9 cellular contexts compared by ENCODE assay signal in the genomic region with DNA sequence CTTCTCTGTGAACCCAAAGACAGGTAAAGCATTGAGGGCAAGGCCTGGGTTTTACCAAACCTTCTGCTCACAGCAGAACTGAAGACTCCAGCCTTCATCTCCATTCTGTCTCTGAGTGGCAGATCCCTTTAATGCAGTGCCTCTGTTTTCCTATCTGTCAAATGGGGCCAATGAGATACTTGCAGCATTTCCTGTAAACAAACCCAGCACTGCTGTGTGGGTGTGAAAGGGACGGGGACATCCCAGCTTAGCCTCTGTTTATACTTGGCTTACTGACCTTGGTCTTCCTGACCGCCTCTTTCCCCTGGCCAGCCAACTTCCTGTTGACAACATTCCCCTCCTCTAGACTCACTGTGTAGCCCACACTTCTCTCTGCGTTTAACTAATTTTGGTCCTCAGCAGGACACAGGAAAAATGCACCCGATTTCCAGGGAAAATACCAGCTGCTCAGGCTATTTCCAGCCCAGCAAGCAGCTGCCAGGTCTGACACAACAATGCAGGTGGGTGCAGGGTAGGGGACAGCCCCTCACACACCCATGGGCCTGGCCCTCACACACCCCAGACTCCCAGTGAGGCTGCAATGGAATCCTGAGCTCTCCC.
A peak's percentile ranks its signal among the peaks of the same experiment; 100 is the strongest.
DNase-seq lines count a peak whose midpoint lies in the region; ATAC-seq and TF ChIP-seq lines count a peak whose summit lies in the region.
"Had no signal": no experiment of that assay in that cellular context is flagged by ENCODE, and none has a peak within 500 bp of the region (broad histone marks: within the 10 kb centered on the region; RNA-seq: fewer than 3 reads in every experiment).

No MANE protein-coding gene starts in this region.

- DNase-seq in BJ (ENCODE audit: low read depth) (peak; percentile 71), NCI-H1694 treated with DMSO at 0.1 percent for 48 hours (lab: John Stamatoyannopoulos, UW) (peak; percentile 5), endodermal cell (peak; percentile 60), GF-D8 (lab: John Stamatoyannopoulos, UW) (no peak), ureter (ENCODE audit: low spot score) (no peak)
- DNase-seq: NCI-H1048 had no signal

- CTCF ChIA-PET in BJ (lab: Yijun Ruan, JAX) = interaction anchor here (0.8 to 1.6 kb wide), 6 partner anchors 11 to 187 kb away, joined by 3 to 4 read pairs (median 3); a partner anchor contains a TSS

- H3K4me1 Mint-ChIP-seq in endodermal cell (peaks cover 4% of the 10 kb centered on the region), nephron (peaks cover 37% of the 10 kb centered on the region)

- TF ChIP-seq CTCF in BJ (IDR thresholded peaks at IDR 0.05; ENCODE audit: insufficient read depth, low read depth, low read length) (no peak), endodermal cell (conservative IDR thresholded peaks at IDR 0.05) (no peak), nephron (IDR thresholded peaks at IDR 0.05; ENCODE audit: unreplicated experiment in 3 of 3) (no peak)

- H3K9ac ChIP-seq in endodermal cell (ENCODE audit: extremely low read depth, low read length, poor library complexity, severe bottlenecking) = no peak overlapping the region

- no peaks in the 10 kb centered on the region for H3K36me3 ChIP-seq in BJ (ENCODE audit: control insufficient read depth, insufficient read depth, low read length)
- no peaks in the 10 kb centered on the region for H3K36me3 ChIP-seq in endodermal cell (ENCODE audit: control insufficient read depth, insufficient read depth, low read length)

- H3K4me1 ChIP-seq in endodermal cell (ENCODE audit: control insufficient read depth, insufficient read depth, low read length) = no peaks in the 10 kb centered on the region

- H3K27me3 ChIP-seq in BJ (ENCODE audit: control insufficient read depth, insufficient read depth, low read length) (no peaks in the 10 kb centered on the region), endodermal cell (ENCODE audit: control insufficient read depth, insufficient read depth, low read length, poor library complexity, severe bottlenecking) (no peaks in the 10 kb centered on the region)

- 73 to 80% methylated on average over 4 of the region's 4 CpGs for WGBS in endodermal cell (ENCODE audit: insufficient coverage in 1 of 2, insufficient read length in 1 of 2), 2 experiments

- no peak overlapping the region for H3K27ac ChIP-seq in endodermal cell (ENCODE audit: low read depth, low read length)

- H3K4me3 Mint-ChIP-seq in endodermal cell (no peak overlapping the region), nephron (peak overlapping the region in 1 of 3 experiments; percentile 13)

- ATAC-seq in GM21737 (IDR thresholded peaks at IDR 0.05; ENCODE audit: unreplicated experiment) (no peak), GM18511 (IDR thresholded peaks at IDR 0.05; ENCODE audit: unreplicated experiment) (no peak)

- H3K27ac Mint-ChIP-seq in endodermal cell = peak overlapping the region; percentile 28
- H3K27ac Mint-ChIP-seq in nephron = peak overlapping the region; percentile 47 to 85 (median 79)

- no peaks in the 10 kb centered on the region for H3K27me3 Mint-ChIP-seq in endodermal cell (ENCODE audit: insufficient read depth)
- H3K27me3 Mint-ChIP-seq in nephron (ENCODE audit: low read depth) = no peaks in the 10 kb centered on the region

- H3K9me3 ChIP-seq in endodermal cell (ENCODE audit: control insufficient read depth, low read length) = no peaks in the 10 kb centered on the region

- POLR2A ChIA-PET in BJ (lab: Charles Lee) = no interaction called here

- H3K4me3 ChIP-seq in BJ (ENCODE audit: low read depth, low read length) (no peak overlapping the region), endodermal cell (ENCODE audit: low read length) (no peak overlapping the region)

- H3K9me3 Mint-ChIP-seq in endodermal cell (no peaks in the 10 kb centered on the region), nephron (no peaks in the 10 kb centered on the region)

- no peaks in the 10 kb centered on the region for H3K36me3 Mint-ChIP-seq in endodermal cell (ENCODE audit: low read depth)
- H3K36me3 Mint-ChIP-seq in nephron (ENCODE audit: low read depth) = no peaks in the 10 kb centered on the region

Comparison
In these comparisons a context has a peak if more than half of its experiments do, and no peak if none do; other contexts are left out.
1. DNase-seq: peak in BJ (single experiment), NCI-H1694 treated with DMSO at 0.1 percent for 48 hours (single experiment) and endodermal cell (single experiment); none in GF-D8 (single experiment) and ureter (single experiment).